1 cellular context compared by ENCODE assay signal in the genomic region with DNA sequence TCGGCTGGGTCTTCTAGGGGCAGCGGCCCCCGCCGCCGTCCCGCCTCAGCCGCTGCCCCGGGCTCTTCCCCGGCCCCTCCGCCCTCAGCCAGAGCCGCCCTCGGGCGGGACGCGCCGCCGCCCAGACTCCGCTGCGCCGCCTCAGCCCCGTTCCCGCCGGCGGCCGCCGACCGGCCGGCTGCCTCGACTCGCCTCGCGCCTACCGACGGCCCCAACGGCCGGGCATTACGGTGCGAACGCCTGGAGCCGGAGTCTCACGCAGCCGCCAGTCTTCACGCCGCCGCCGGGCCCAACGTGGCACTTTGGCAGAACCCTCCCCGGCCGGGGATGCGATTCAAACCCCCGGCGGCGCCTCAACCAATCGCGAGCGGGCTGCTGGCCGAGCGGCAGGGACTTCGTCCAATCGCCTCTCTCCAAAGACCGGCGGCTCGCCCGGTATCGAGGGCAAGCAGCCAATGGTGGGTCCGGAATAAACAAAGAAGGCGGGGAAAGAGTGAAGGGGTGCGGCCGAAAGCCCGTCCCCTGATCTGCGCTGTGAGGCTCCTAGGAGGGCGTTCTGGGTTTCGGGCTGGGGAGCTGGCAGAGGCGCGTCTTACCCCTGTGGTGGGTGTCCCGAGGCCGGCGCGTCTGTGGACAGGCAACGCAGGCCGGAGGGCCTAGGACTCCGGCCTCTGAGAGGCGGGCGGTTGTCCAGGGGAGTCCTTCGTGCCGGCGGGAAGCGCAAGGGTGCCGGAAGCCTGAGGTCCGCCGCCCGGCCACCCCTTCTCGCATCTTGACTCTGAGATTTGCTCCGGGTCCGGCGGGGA.
A peak's percentile ranks its signal among the peaks of the same experiment; 100 is the strongest.
TF ChIP-seq lines count a peak whose summit lies in the region.

Gene CDR2 (minus strand): TSS at position 309 of the 806 bp plus-strand sequence. CDS start 310 bp downstream, outside the sequence.

TF ChIP-seq in HepG2, 621 proteins besides CTCF, POLR2A, EP300 and RAD21 (continued from another document and continues in another):
- TF ChIP-seq, protein P1, sequence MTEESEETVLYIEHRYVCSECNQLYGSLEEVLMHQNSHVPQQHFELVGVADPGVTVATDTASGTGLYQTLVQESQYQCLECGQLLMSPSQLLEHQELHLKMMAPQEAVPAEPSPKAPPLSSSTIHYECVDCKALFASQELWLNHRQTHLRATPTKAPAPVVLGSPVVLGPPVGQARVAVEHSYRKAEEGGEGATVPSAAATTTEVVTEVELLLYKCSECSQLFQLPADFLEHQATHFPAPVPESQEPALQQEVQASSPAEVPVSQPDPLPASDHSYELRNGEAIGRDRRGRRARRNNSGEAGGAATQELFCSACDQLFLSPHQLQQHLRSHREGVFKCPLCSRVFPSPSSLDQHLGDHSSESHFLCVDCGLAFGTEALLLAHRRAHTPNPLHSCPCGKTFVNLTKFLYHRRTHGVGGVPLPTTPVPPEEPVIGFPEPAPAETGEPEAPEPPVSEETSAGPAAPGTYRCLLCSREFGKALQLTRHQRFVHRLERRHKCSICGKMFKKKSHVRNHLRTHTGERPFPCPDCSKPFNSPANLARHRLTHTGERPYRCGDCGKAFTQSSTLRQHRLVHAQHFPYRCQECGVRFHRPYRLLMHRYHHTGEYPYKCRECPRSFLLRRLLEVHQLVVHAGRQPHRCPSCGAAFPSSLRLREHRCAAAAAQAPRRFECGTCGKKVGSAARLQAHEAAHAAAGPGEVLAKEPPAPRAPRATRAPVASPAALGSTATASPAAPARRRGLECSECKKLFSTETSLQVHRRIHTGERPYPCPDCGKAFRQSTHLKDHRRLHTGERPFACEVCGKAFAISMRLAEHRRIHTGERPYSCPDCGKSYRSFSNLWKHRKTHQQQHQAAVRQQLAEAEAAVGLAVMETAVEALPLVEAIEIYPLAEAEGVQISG (CRISPR knock-in tag; IDR thresholded peaks at IDR 0.05): peak; percentile 84
- TF ChIP-seq HDAC2 (CRISPR knock-in tag; IDR thresholded peaks at IDR 0.05): peak; percentile 66
- TF ChIP-seq, protein P2, sequence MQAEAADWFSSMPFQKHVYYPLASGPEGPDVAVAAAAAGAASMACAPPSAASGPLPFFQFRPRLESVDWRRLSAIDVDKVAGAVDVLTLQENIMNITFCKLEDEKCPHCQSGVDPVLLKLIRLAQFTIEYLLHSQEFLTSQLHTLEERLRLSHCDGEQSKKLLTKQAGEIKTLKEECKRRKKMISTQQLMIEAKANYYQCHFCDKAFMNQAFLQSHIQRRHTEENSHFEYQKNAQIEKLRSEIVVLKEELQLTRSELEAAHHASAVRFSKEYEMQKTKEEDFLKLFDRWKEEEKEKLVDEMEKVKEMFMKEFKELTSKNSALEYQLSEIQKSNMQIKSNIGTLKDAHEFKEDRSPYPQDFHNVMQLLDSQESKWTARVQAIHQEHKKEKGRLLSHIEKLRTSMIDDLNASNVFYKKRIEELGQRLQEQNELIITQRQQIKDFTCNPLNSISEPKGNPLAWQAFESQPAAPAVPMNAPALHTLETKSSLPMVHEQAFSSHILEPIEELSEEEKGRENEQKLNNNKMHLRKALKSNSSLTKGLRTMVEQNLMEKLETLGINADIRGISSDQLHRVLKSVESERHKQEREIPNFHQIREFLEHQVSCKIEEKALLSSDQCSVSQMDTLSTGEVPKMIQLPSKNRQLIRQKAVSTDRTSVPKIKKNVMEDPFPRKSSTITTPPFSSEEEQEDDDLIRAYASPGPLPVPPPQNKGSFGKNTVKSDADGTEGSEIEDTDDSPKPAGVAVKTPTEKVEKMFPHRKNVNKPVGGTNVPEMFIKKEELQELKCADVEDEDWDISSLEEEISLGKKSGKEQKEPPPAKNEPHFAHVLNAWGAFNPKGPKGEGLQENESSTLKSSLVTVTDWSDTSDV (CRISPR knock-in tag; IDR thresholded peaks at IDR 0.05): no peak
- TF ChIP-seq, protein P3, sequence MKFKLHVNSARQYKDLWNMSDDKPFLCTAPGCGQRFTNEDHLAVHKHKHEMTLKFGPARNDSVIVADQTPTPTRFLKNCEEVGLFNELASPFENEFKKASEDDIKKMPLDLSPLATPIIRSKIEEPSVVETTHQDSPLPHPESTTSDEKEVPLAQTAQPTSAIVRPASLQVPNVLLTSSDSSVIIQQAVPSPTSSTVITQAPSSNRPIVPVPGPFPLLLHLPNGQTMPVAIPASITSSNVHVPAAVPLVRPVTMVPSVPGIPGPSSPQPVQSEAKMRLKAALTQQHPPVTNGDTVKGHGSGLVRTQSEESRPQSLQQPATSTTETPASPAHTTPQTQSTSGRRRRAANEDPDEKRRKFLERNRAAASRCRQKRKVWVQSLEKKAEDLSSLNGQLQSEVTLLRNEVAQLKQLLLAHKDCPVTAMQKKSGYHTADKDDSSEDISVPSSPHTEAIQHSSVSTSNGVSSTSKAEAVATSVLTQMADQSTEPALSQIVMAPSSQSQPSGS (CRISPR knock-in tag; IDR thresholded peaks at IDR 0.05): 0 out of 2 replicates have a peak, but pooled peaks have one; percentile 10
- TF ChIP-seq SKIL (CRISPR knock-in tag; IDR thresholded peaks at IDR 0.05; ENCODE audit: borderline replicate concordance): no peak
- no peak for TF ChIP-seq ATF7 (IDR thresholded peaks at IDR 0.05)
- peak; percentile 67; the same call in 1 of the 2 replicates for TF ChIP-seq ATF7 (CRISPR knock-in tag; IDR thresholded peaks at IDR 0.05)
- peak; percentile 80; the same call in 1 of the 2 replicates for TF ChIP-seq TOPORS (CRISPR knock-in tag; IDR thresholded peaks at IDR 0.05)
- peak; percentile 61; the same call in 1 of the 2 replicates for TF ChIP-seq ATF3 (CRISPR knock-in tag; IDR thresholded peaks at IDR 0.05)
- TF ChIP-seq FOXK2 (IDR thresholded peaks at IDR 0.05): peak; percentile 77; the same call in 1 of the 2 replicates
- TF ChIP-seq SIN3B (IDR thresholded peaks at IDR 0.05; ENCODE audit: low read length): no peak; the same call in 1 of the 2 replicates
- TF ChIP-seq EED (CRISPR knock-in tag; IDR thresholded peaks at IDR 0.05): no peak
- no peak for TF ChIP-seq KLF15 (CRISPR knock-in tag; IDR thresholded peaks at IDR 0.05; ENCODE audit: borderline replicate concordance)
- TF ChIP-seq, protein P4, sequence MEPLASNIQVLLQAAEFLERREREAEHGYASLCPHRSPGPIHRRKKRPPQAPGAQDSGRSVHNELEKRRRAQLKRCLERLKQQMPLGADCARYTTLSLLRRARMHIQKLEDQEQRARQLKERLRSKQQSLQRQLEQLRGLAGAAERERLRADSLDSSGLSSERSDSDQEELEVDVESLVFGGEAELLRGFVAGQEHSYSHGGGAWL (CRISPR knock-in tag; IDR thresholded peaks at IDR 0.05): peak; percentile 64
- peak; percentile 95 for TF ChIP-seq MED13 (CRISPR knock-in tag; IDR thresholded peaks at IDR 0.05)
- no peak for TF ChIP-seq MEF2D (CRISPR knock-in tag; IDR thresholded peaks at IDR 0.05)
- TF ChIP-seq RAD51 (IDR thresholded peaks at IDR 0.05; ENCODE audit: borderline replicate concordance): no peak
- TF ChIP-seq ZNF337 (CRISPR knock-in tag; IDR thresholded peaks at IDR 0.05; ENCODE audit: borderline replicate concordance, low read depth): no peak
- no peak for TF ChIP-seq ZNF335 (CRISPR knock-in tag; IDR thresholded peaks at IDR 0.05)
- no peak for TF ChIP-seq NBN (conservative IDR thresholded peaks at IDR 0.05)
- no peak for TF ChIP-seq KLF13 (CRISPR knock-in tag; IDR thresholded peaks at IDR 0.05)
- no peak for TF ChIP-seq ZNF282 (IDR thresholded peaks at IDR 0.05; ENCODE audit: partially characterized antibody)
- TF ChIP-seq FOXO1 (CRISPR knock-in tag; IDR thresholded peaks at IDR 0.05): no peak; the same call in none of the 2 replicates
- TF ChIP-seq, protein P5, sequence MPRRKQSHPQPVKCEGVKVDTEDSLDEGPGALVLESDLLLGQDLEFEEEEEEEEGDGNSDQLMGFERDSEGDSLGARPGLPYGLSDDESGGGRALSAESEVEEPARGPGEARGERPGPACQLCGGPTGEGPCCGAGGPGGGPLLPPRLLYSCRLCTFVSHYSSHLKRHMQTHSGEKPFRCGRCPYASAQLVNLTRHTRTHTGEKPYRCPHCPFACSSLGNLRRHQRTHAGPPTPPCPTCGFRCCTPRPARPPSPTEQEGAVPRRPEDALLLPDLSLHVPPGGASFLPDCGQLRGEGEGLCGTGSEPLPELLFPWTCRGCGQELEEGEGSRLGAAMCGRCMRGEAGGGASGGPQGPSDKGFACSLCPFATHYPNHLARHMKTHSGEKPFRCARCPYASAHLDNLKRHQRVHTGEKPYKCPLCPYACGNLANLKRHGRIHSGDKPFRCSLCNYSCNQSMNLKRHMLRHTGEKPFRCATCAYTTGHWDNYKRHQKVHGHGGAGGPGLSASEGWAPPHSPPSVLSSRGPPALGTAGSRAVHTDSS (CRISPR knock-in tag; conservative IDR thresholded peaks at IDR 0.05): 0 out of 2 replicates have a peak, but pooled peaks have one; percentile 31
- TF ChIP-seq ZNF674 (CRISPR knock-in tag; IDR thresholded peaks at IDR 0.05; ENCODE audit: low read depth): peak; percentile 42
- peak; percentile 97 for TF ChIP-seq RBFOX2 (IDR thresholded peaks at IDR 0.05; ENCODE audit: low read depth, low read length)
- TF ChIP-seq ZNF550 (CRISPR knock-in tag; IDR thresholded peaks at IDR 0.05; ENCODE audit: borderline replicate concordance): no peak
- peak; percentile 93 for TF ChIP-seq ZNF710 (CRISPR knock-in tag; IDR thresholded peaks at IDR 0.05; ENCODE audit: borderline replicate concordance)
- TF ChIP-seq CBX5 (CRISPR knock-in tag; IDR thresholded peaks at IDR 0.05; ENCODE audit: borderline replicate concordance): no peak; the same call in 1 of the 2 replicates
- TF ChIP-seq SOX6 (IDR thresholded peaks at IDR 0.05): no peak
- TF ChIP-seq SOX6 (CRISPR knock-in tag; IDR thresholded peaks at IDR 0.05): peak; percentile 82
- peak; percentile 76 for TF ChIP-seq ZMAT3 (CRISPR knock-in tag; conservative IDR thresholded peaks at IDR 0.05)
- TF ChIP-seq ZNF329 (CRISPR knock-in tag; IDR thresholded peaks at IDR 0.05; ENCODE audit: low read depth): no peak
- TF ChIP-seq GTF2F1 (IDR thresholded peaks at IDR 0.05; ENCODE audit: low read length): no peak
- no peak for TF ChIP-seq CHCHD3 (CRISPR knock-in tag; IDR thresholded peaks at IDR 0.05)
- no peak for TF ChIP-seq ZFP36L2 (CRISPR knock-in tag; IDR thresholded peaks at IDR 0.05)
- peak; percentile 96 for TF ChIP-seq MXI1 (IDR thresholded peaks at IDR 0.05; ENCODE audit: borderline replicate concordance, low read depth, low read length)
- TF ChIP-seq TP53 (CRISPR knock-in tag; conservative IDR thresholded peaks at IDR 0.05): peak; percentile 93
- TF ChIP-seq PITX1 (CRISPR knock-in tag; IDR thresholded peaks at IDR 0.05): 0 out of 2 replicates have a peak, but pooled peaks have one; percentile 20
- no peak for TF ChIP-seq ZNF10 (CRISPR knock-in tag; IDR thresholded peaks at IDR 0.05; ENCODE audit: borderline replicate concordance, low read depth)
- no peak; the same call in 1 of the 2 replicates for TF ChIP-seq PRDM10 (CRISPR knock-in tag; IDR thresholded peaks at IDR 0.05; ENCODE audit: low read depth)
- no peak for TF ChIP-seq SCMH1 (CRISPR knock-in tag; IDR thresholded peaks at IDR 0.05; ENCODE audit: borderline replicate concordance)
- TF ChIP-seq ZNF816 (CRISPR knock-in tag; IDR thresholded peaks at IDR 0.05; ENCODE audit: borderline replicate concordance): peak; percentile 7; the same call in 1 of the 2 replicates
- no peak for TF ChIP-seq ZNF260 (CRISPR knock-in tag; IDR thresholded peaks at IDR 0.05; ENCODE audit: borderline replicate concordance, low read depth)
